ENCODE assay signal across 9 cellular contexts in the genomic region with DNA sequence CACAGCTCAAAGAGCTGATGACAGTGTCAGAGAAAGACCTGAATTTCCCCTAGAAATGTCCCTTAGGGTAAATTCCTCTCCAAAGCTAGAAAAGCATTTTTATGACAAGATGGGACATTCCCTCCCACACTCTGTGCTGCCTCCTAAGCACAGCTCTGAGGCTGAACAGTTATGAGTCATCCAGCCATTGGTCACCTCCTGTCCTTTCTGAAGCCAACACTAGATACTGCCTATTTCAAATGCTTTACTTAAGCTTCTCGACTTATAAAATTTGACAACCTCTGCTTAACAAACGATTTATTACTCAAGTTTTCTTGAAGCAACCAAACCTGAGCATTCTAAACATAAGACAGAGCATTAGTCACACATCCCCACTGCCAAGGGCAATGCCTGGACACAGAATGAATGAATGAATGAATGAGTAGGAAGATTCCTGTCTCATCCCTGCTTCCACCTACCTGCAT. TPM values are rescaled to one million over a fixed set of nuclear protein-coding genes. Genes with fewer than 3 reads are reported as not detected.
A peak's percentile ranks its signal among the peaks of the same experiment; 100 is the strongest.
DNase-seq lines count a peak whose midpoint lies in the region; ATAC-seq, FAIRE-seq and TF ChIP-seq lines count a peak whose summit lies in the region.
"Had no signal": no experiment of that assay in that cellular context is flagged by ENCODE, and none has a peak within 500 bp of the region (broad histone marks: within the 10 kb centered on the region; RNA-seq: fewer than 3 reads in every experiment).

No MANE protein-coding gene starts in this region.

- H3K4me3 ChIP-seq in mesodermal cell (ENCODE audit: extremely low read depth, insufficient read depth, low read length, poor library complexity, severe bottlenecking) (no peak overlapping the region), kidney (ENCODE audit: low read length in 2 of 2) (no peak overlapping the region)
- H3K4me3 ChIP-seq: SK-N-MC, upper lobe of left lung had no signal

- H3K9ac ChIP-seq in kidney (ENCODE audit: low read length in 2 of 2): no peak overlapping the region

- WGBS in mesodermal cell (ENCODE audit: insufficient coverage in 2 of 2), 2 experiments: 73 to 76% methylated on average over 2 of the region's 2 CpGs

- H3K27ac ChIP-seq in mesodermal cell (ENCODE audit: low read depth, low read length, severe bottlenecking) (peak overlapping the region; percentile 66), kidney (ENCODE audit: low read depth in 2 of 2, low read length in 2 of 2) (no peak overlapping the region)
- H3K27ac ChIP-seq: SK-N-MC, upper lobe of left lung had no signal

- H3K4me1 ChIP-seq in mesodermal cell (ENCODE audit: control insufficient read depth, insufficient read depth, low read length, poor library complexity, severe bottlenecking): peaks cover 16% of the 10 kb centered on the region
- H3K4me1 ChIP-seq in kidney (ENCODE audit: control insufficient read depth in 1 of 2, insufficient read depth in 1 of 2, low read depth in 1 of 2, low read length in 2 of 2): no peaks in the 10 kb centered on the region
- H3K4me1 ChIP-seq: upper lobe of left lung had no signal

- intact Hi-C loops in kidney (cut with DNase I): no loop called here

- H3K36me3 ChIP-seq in mesodermal cell (ENCODE audit: control insufficient read depth, insufficient read depth, low read length) (no peaks in the 10 kb centered on the region), kidney (ENCODE audit: control insufficient read depth in 1 of 2, insufficient read depth in 2 of 2, low read length in 2 of 2) (no peaks in the 10 kb centered on the region)
- H3K36me3 ChIP-seq: upper lobe of left lung had no signal

- H3K9me3 ChIP-seq in mesodermal cell (ENCODE audit: control insufficient read depth, low read length) (no peaks in the 10 kb centered on the region), kidney (ENCODE audit: control insufficient read depth in 1 of 2, low read length in 2 of 2) (no peaks in the 10 kb centered on the region)
- H3K9me3 ChIP-seq: upper lobe of left lung had no signal

- TF ChIP-seq CTCF in kidney (IDR thresholded peaks at IDR 0.05; ENCODE audit: borderline replicate concordance, extremely low read depth, insufficient read depth): no peak

- no peak for FAIRE-seq in kidney (lab: Jason Lieb, UNC)

- DNase-seq in RPMI7951 (ENCODE audit: low read depth) (peak; percentile 75), NCI-H748 (lab: John Stamatoyannopoulos, UW; ENCODE audit: unreplicated experiment) (no peak), kidney (no peak)
- no peak for DNase-seq in activated CD8-positive, alpha-beta memory T cell treated with anti-CD3 and anti-CD28 coated beads for 24 hours
- DNase-seq: upper lobe of left lung had no signal

- ATAC-seq in GM19025 (IDR thresholded peaks at IDR 0.05; ENCODE audit: low read depth, unreplicated experiment) (peak; percentile 66), HG02870 (IDR thresholded peaks at IDR 0.05; ENCODE audit: unreplicated experiment) (peak; percentile 64)

RNA-seq across cellular contexts. Expression of gene B4GALT6, which starts 35.4 kb away (rescaled TPM):
- total RNA-seq in RPMI7951 (2014; rRNA removed; shearing (Covaris generic)): 2.4 and 2.8 TPM in 2 replicates
- 16.4 TPM for polyA plus RNA-seq in mesodermal cell (2013, experiment 1 of 2)
- 16.3 TPM for polyA plus RNA-seq in mesodermal cell (2013, experiment 2 of 2)
- total RNA-seq in kidney: 4.2 TPM
- 2.1 TPM for polyA plus RNA-seq in kidney (ENCODE audit: insufficient read depth, low read depth, low replicate concordance)

RNA-seq across cellular contexts. Expression of gene TTR, which starts 57.3 kb away (rescaled TPM):
- total RNA-seq in RPMI7951 (2014; rRNA removed; shearing (Covaris generic)): not detected in 2 replicates
- not detected for polyA plus RNA-seq in mesodermal cell (2013, experiment 1 of 2)
- 1.2 TPM for polyA plus RNA-seq in mesodermal cell (2013, experiment 2 of 2)
- not detected for total RNA-seq in kidney
- polyA plus RNA-seq in kidney (ENCODE audit: insufficient read depth, low read depth, low replicate concordance): 4.4 TPM
